ENCODE assay signal across 1 cellular context in genomic region chr4:121794505-121795192, GRCh38.
TF ChIP-seq lines count a peak whose summit lies in the region.

No MANE protein-coding gene starts in this region.

TF ChIP-seq in K562, 482 proteins besides CTCF, POLR2A, EP300 and RAD21 (continued from another document):
- TF ChIP-seq E4F1 (CRISPR knock-in tag; IDR thresholded peaks at IDR 0.05; ENCODE audit: borderline replicate concordance) = no peak
- TF ChIP-seq ZEB2 (IDR thresholded peaks at IDR 0.05) = peak; percentile 16; the same call in 1 of the 2 replicates
- TF ChIP-seq FOXA1 (IDR thresholded peaks at IDR 0.05; ENCODE audit: borderline replicate concordance) = no peak
- TF ChIP-seq ZNF766 (CRISPR knock-in tag; conservative IDR thresholded peaks at IDR 0.05) = peak; percentile 56; the same call in 1 of the 2 replicates
- peak; percentile 99 for TF ChIP-seq TAL1 (IDR thresholded peaks at IDR 0.05)
- TF ChIP-seq, protein P1, sequence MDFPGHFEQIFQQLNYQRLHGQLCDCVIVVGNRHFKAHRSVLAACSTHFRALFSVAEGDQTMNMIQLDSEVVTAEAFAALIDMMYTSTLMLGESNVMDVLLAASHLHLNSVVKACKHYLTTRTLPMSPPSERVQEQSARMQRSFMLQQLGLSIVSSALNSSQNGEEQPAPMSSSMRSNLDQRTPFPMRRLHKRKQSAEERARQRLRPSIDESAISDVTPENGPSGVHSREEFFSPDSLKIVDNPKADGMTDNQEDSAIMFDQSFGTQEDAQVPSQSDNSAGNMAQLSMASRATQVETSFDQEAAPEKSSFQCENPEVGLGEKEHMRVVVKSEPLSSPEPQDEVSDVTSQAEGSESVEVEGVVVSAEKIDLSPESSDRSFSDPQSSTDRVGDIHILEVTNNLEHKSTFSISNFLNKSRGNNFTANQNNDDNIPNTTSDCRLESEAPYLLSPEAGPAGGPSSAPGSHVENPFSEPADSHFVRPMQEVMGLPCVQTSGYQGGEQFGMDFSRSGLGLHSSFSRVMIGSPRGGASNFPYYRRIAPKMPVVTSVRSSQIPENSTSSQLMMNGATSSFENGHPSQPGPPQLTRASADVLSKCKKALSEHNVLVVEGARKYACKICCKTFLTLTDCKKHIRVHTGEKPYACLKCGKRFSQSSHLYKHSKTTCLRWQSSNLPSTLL (IDR thresholded peaks at IDR 0.05) = no peak
- TF ChIP-seq ZFP30 (CRISPR knock-in tag; IDR thresholded peaks at IDR 0.05; ENCODE audit: borderline replicate concordance) = no peak
- TF ChIP-seq AFF1 (IDR thresholded peaks at IDR 0.05; ENCODE audit: low read depth in 1 of 2, partially characterized antibody in 2 of 2) = peak in 1 of 2 experiments; percentile 86
- TF ChIP-seq NCOA2 (IDR thresholded peaks at IDR 0.05; ENCODE audit: partially characterized antibody in 2 of 2) = peak in 1 of 2 experiments; percentile 29
- TF ChIP-seq L3MBTL2 (IDR thresholded peaks at IDR 0.05) = peak; percentile 52
- TF ChIP-seq, protein P2, sequence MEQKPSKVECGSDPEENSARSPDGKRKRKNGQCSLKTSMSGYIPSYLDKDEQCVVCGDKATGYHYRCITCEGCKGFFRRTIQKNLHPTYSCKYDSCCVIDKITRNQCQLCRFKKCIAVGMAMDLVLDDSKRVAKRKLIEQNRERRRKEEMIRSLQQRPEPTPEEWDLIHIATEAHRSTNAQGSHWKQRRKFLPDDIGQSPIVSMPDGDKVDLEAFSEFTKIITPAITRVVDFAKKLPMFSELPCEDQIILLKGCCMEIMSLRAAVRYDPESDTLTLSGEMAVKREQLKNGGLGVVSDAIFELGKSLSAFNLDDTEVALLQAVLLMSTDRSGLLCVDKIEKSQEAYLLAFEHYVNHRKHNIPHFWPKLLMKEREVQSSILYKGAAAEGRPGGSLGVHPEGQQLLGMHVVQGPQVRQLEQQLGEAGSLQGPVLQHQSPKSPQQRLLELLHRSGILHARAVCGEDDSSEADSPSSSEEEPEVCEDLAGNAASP (IDR thresholded peaks at IDR 0.05) = no peak
- TF ChIP-seq SMARCB1 (IDR thresholded peaks at IDR 0.05; ENCODE audit: insufficient read length, low read depth) = no peak
- peak; percentile 89 for TF ChIP-seq BCOR (IDR thresholded peaks at IDR 0.05)
- no peak for TF ChIP-seq ZFPM2 (CRISPR knock-in tag; IDR thresholded peaks at IDR 0.05)
- peak; percentile 51 for TF ChIP-seq CEBPG (CRISPR knock-in tag; IDR thresholded peaks at IDR 0.05)
- peak in 1 of 2 experiments; percentile 86; a peak in 2 of 4 replicates for TF ChIP-seq CEBPG (tag; conservative IDR thresholded peaks at IDR 0.05 in 1 of 2, IDR thresholded peaks at IDR 0.05 in 1 of 2)
- TF ChIP-seq, protein P3, sequence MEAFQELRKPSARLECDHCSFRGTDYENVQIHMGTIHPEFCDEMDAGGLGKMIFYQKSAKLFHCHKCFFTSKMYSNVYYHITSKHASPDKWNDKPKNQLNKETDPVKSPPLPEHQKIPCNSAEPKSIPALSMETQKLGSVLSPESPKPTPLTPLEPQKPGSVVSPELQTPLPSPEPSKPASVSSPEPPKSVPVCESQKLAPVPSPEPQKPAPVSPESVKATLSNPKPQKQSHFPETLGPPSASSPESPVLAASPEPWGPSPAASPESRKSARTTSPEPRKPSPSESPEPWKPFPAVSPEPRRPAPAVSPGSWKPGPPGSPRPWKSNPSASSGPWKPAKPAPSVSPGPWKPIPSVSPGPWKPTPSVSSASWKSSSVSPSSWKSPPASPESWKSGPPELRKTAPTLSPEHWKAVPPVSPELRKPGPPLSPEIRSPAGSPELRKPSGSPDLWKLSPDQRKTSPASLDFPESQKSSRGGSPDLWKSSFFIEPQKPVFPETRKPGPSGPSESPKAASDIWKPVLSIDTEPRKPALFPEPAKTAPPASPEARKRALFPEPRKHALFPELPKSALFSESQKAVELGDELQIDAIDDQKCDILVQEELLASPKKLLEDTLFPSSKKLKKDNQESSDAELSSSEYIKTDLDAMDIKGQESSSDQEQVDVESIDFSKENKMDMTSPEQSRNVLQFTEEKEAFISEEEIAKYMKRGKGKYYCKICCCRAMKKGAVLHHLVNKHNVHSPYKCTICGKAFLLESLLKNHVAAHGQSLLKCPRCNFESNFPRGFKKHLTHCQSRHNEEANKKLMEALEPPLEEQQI (IDR thresholded peaks at IDR 0.05) = peak; percentile 86; the same call in 1 of the 2 replicates
- peak; percentile 83 to 90 for TF ChIP-seq FOXA3 (CRISPR knock-in tag; conservative IDR thresholded peaks at IDR 0.05 in 1 of 2, IDR thresholded peaks at IDR 0.05 in 1 of 2)
- TF ChIP-seq PRDM10 (IDR thresholded peaks at IDR 0.05; ENCODE audit: partially characterized antibody) = peak; percentile 86
- TF ChIP-seq CCNT2 (IDR thresholded peaks at IDR 0.05; ENCODE audit: borderline replicate concordance, extremely low read depth, insufficient read length, low read depth, low read length) = peak; percentile 62
- TF ChIP-seq TRIM24 (IDR thresholded peaks at IDR 0.05) = peak; percentile 95 to 96
- TF ChIP-seq NR2C1 (IDR thresholded peaks at IDR 0.05) = 0 out of 2 replicates have a peak, but pooled peaks have one; percentile 24
- TF ChIP-seq NR2C1 (tag; IDR thresholded peaks at IDR 0.05) = peak; percentile 42; the same call in 1 of the 2 replicates
- peak; percentile 97 for TF ChIP-seq MTA2 (IDR thresholded peaks at IDR 0.05; ENCODE audit: low read depth)
- no peak for TF ChIP-seq ZNF586 (CRISPR knock-in tag; conservative IDR thresholded peaks at IDR 0.05)
- peak; percentile 93 for TF ChIP-seq GATA2 (CRISPR knock-in tag; IDR thresholded peaks at IDR 0.05)
- TF ChIP-seq MITF (IDR thresholded peaks at IDR 0.05) = peak; percentile 54; the same call in 1 of the 2 replicates
- TF ChIP-seq HMGN3 (IDR thresholded peaks at IDR 0.05; ENCODE audit: borderline replicate concordance, extremely low read depth, insufficient read length, low read depth, low read length) = no peak
- peak; percentile 67 for TF ChIP-seq ATF7 (IDR thresholded peaks at IDR 0.05)
- peak; percentile 64; the same call in 1 of the 2 replicates for TF ChIP-seq ZBTB2 (IDR thresholded peaks at IDR 0.05)
